Comparison of ENCODE assay signal across 9 cellular contexts in genomic region chr17:31859487-31860008, GRCh38. TPM values are rescaled to one million over a fixed set of nuclear protein-coding genes. Genes with fewer than 3 reads are reported as not detected.
A peak's percentile ranks its signal among the peaks of the same experiment; 100 is the strongest.
DNase-seq lines count a peak whose midpoint lies in the region; ATAC-seq, FAIRE-seq and TF ChIP-seq lines count a peak whose summit lies in the region.
"Had no signal": no experiment of that assay in that cellular context is flagged by ENCODE, and none has a peak within 500 bp of the region (broad histone marks: within the 10 kb centered on the region; RNA-seq: fewer than 3 reads in every experiment).

No MANE protein-coding gene starts in this region.

- peaks cover 10% of the 10 kb centered on the region for H3K4me1 ChIP-seq in CD8-positive, alpha-beta memory T cell (ENCODE audit: insufficient read depth, low read length)
- peaks cover 28% of the 10 kb centered on the region for H3K4me1 ChIP-seq in Karpas-422 (ENCODE audit: low read length)
- H3K4me1 ChIP-seq in duodenal mucosa (ENCODE audit: control insufficient read depth in 1 of 2, insufficient read depth in 2 of 2, low read length in 2 of 2), result peaks cover 9 to 15% of the 10 kb centered on the region in 2 donors

- H2AFZ ChIP-seq in Karpas-422 (ENCODE audit: low read length), result 0 out of 2 replicates have a peak overlapping the region, but pooled peaks have one; percentile 70

- no peaks in the 10 kb centered on the region for H3K9me3 ChIP-seq in CD8-positive, alpha-beta memory T cell (ENCODE audit: low read length)
- H3K9me3 ChIP-seq in Karpas-422 (ENCODE audit: low read length) (no peaks in the 10 kb centered on the region), duodenal mucosa (ENCODE audit: control insufficient read depth in 1 of 2, low read length in 2 of 2) (no peaks in the 10 kb centered on the region)

- POLR2A ChIA-PET in CD8-positive, alpha-beta memory T cell (lab: Charles Lee), result no interaction called here

- H4K20me1 ChIP-seq in Karpas-422 (ENCODE audit: insufficient read depth, low read depth, low read length), result no peaks in the 10 kb centered on the region

- H3K9me3 Mint-ChIP-seq in CD8-positive, alpha-beta memory T cell, result no peaks in the 10 kb centered on the region
- no peaks in the 10 kb centered on the region for H3K9me3 Mint-ChIP-seq in neural crest cell

- peak overlapping the region; percentile 93 for H3K4me2 ChIP-seq in Karpas-422 (ENCODE audit: low read depth, low read length, poor library complexity, severe bottlenecking)

- no peak for FAIRE-seq in D721Med (lab: Jason Lieb, UNC)
- FAIRE-seq: endometrium had no signal

- H3K4me3 ChIP-seq in CD8-positive, alpha-beta memory T cell (ENCODE audit: low read length), result peak overlapping the region; percentile 68
- H3K4me3 ChIP-seq in Karpas-422 (ENCODE audit: low read length) (peak overlapping the region; percentile 68), duodenal mucosa (ENCODE audit: low read depth in 1 of 2, low read length in 2 of 2) (peak overlapping the region; percentile 63 to 76)

- CTCF ChIA-PET in CD8-positive, alpha-beta memory T cell (lab: Charles Lee), result interaction anchor here (0.9 to 1.0 kb wide), 2 partner anchors 9 to 42 kb away, joined by 3 read pairs; partner anchors contain the start of gene UTP6

- no peak overlapping the region for H3K27ac ChIP-seq in CD8-positive, alpha-beta memory T cell (ENCODE audit: low read depth, low read length)
- H3K27ac ChIP-seq in Karpas-422 (ENCODE audit: low read length) (no peak overlapping the region), duodenal mucosa (ENCODE audit: low read depth, low read length) (no peak overlapping the region)

- H3K4me1 Mint-ChIP-seq in CD8-positive, alpha-beta memory T cell, result peaks cover 15 to 18% (median 16%) of the 10 kb centered on the region in 3 donors
- H3K4me1 Mint-ChIP-seq in neural crest cell, result peaks cover 22% of the 10 kb centered on the region

- H3K27me3 ChIP-seq in CD8-positive, alpha-beta memory T cell (ENCODE audit: insufficient read depth, low read length, poor library complexity, severe bottlenecking), result no peaks in the 10 kb centered on the region
- H3K27me3 ChIP-seq in Karpas-422 (ENCODE audit: low read length) (no peaks in the 10 kb centered on the region), duodenal mucosa (ENCODE audit: control insufficient read depth in 1 of 2, insufficient read depth in 2 of 2, low read length in 2 of 2) (no peaks in the 10 kb centered on the region)

- H3K36me3 ChIP-seq in CD8-positive, alpha-beta memory T cell (ENCODE audit: insufficient read depth, low read length), result peaks cover 7% of the 10 kb centered on the region
- H3K36me3 ChIP-seq in Karpas-422 (ENCODE audit: insufficient read depth, low read length) (peaks cover 16% of the 10 kb centered on the region; the same call in 1 of the 2 replicates), duodenal mucosa (ENCODE audit: control insufficient read depth in 1 of 2, insufficient read depth in 2 of 2, low read length in 2 of 2) (peaks cover 11 to 21% of the 10 kb centered on the region in 2 donors)

- H3K9ac ChIP-seq in Karpas-422 (ENCODE audit: low read length), result peak overlapping the region; percentile 66
- H3K9ac ChIP-seq in duodenal mucosa (ENCODE audit: low read depth in 1 of 2, low read length in 2 of 2), result peak overlapping the region in 1 of 2 donors; percentile 63

- H3K79me2 ChIP-seq in Karpas-422 (ENCODE audit: low read length), result peaks cover 24% of the 10 kb centered on the region

- peaks cover 3 to 28% (median 5%) of the 10 kb centered on the region in 3 donors for H3K36me3 Mint-ChIP-seq in CD8-positive, alpha-beta memory T cell
- H3K36me3 Mint-ChIP-seq in neural crest cell (ENCODE audit: low read depth), result peaks cover 9% of the 10 kb centered on the region

- H3K4me3 Mint-ChIP-seq in CD8-positive, alpha-beta memory T cell, result peak overlapping the region; percentile 81 to 90 (median 87)
- peak overlapping the region; percentile 85 for H3K4me3 Mint-ChIP-seq in neural crest cell

- no peaks in the 10 kb centered on the region for H3K27me3 Mint-ChIP-seq in CD8-positive, alpha-beta memory T cell
- no peaks in the 10 kb centered on the region for H3K27me3 Mint-ChIP-seq in neural crest cell (ENCODE audit: low read depth)

- peak overlapping the region; percentile 24 to 93 (median 86) for H3K27ac Mint-ChIP-seq in CD8-positive, alpha-beta memory T cell
- H3K27ac Mint-ChIP-seq in neural crest cell (ENCODE audit: unreplicated experiment), result no peak overlapping the region

- DNase-seq in CD8-positive, alpha-beta memory T cell, result no peak
- no peak for DNase-seq in Karpas-422
- no peak for DNase-seq in neural crest cell (ENCODE audit: low read depth, low spot score)
- DNase-seq in D721Med (ENCODE audit: insufficient read length, low spot score), result no peak
- no peak for DNase-seq in NCI-H524 treated with DMSO at 0.1 percent for 48 hours (lab: John Stamatoyannopoulos, UW)
- DNase-seq in GM03348 (ENCODE audit: low spot score), result no peak

- no peak for ATAC-seq in HG02588 (IDR thresholded peaks at IDR 0.05; ENCODE audit: unreplicated experiment)

- no peaks in the 10 kb centered on the region for H3K9me2 ChIP-seq in Karpas-422 (replicated peaks; ENCODE audit: insufficient read depth, low read length)

- TF ChIP-seq CTCF in neural crest cell (conservative IDR thresholded peaks at IDR 0.05) (no peak), D721Med (IDR thresholded peaks at IDR 0.05; ENCODE audit: insufficient read depth, missing control alignments) (no peak)

RNA-seq across cellular contexts. Expression of gene COPRS, which starts 0.5 kb away (rescaled TPM):
- 10 to 100 TPM; 66.6 to 67.4 TPM for total RNA-seq in CD8-positive, alpha-beta memory T cell
- polyA plus RNA-seq in CD8-positive, alpha-beta memory T cell, result 13.7 TPM
- 57.3 and 78.3 TPM in 2 replicates for total RNA-seq in Karpas-422 (2014; rRNA removed; shearing (Covaris generic); ENCODE audit: low replicate concordance)
- 57.9 and 60.7 TPM in 2 replicates for total RNA-seq in neural crest cell

RNA-seq across cellular contexts. Expression of gene UTP6, which starts 42.0 kb away (rescaled TPM):
- 100 to 1,000 TPM; 134 TPM for total RNA-seq in CD8-positive, alpha-beta memory T cell
- polyA plus RNA-seq in CD8-positive, alpha-beta memory T cell, result 44.2 TPM
- 43.5 and 51.3 TPM in 2 replicates for total RNA-seq in Karpas-422 (2014; rRNA removed; shearing (Covaris generic); ENCODE audit: low replicate concordance)
- total RNA-seq in neural crest cell, result 73.3 and 77.7 TPM in 2 replicates
